Comparison of ENCODE assay signal across 15 cellular contexts in genomic region chr3:55719508-55719907, GRCh38.
"Had no signal": no experiment of that assay in that cellular context is flagged by ENCODE, and none has a peak within 500 bp of the region (broad histone marks: within the 10 kb centered on the region; RNA-seq: fewer than 3 reads in every experiment).

No MANE protein-coding gene starts in this region.

- H3K79me2 ChIP-seq: hepatocyte had no signal

- H3K27me3 ChIP-seq: brain microvascular endothelial cell, pancreas, tibial nerve had no signal

- ATAC-seq: activated CD8-positive, alpha-beta T cell treated with anti-CD3 and anti-CD28 coated beads for 36 hours; left lobe of liver; pancreas; WTC11 had no signal

- H3K27ac ChIP-seq: brain microvascular endothelial cell, coronary artery, hepatocyte, pancreas, tibial nerve had no signal

- H3K4me2 ChIP-seq: hepatocyte had no signal

- H3K4me3 ChIP-seq: coronary artery, hepatocyte, pancreas, tibial nerve had no signal

- DNase-seq: activated CD4-positive, alpha-beta T cell treated with anti-CD3 and anti-CD28 coated beads for 48 hours; activated CD8-positive, alpha-beta T cell treated with anti-CD3 and anti-CD28 coated beads for 36 hours; activated effector memory CD4-positive, alpha-beta T cell treated with anti-CD3 and anti-CD28 coated beads, Interleukin-2, amount 50 U/mL, for 16 hours; activated T-cell treated with anti-CD3 and anti-CD28 coated beads, Interleukin-2, amount 50 U/mL, for 48 hours; brain microvascular endothelial cell; effector CD4-positive, alpha-beta T cell; naive B cell; pancreas; stimulated activated CD4-positive, alpha-beta T cell treated with anti-CD3 and anti-CD28 coated beads, Interleukin-4, amount 100 ng/mL, for 1 hour; stimulated activated naive CD4-positive, alpha-beta T cell had no signal

- H2AFZ ChIP-seq: hepatocyte had no signal

- H3K36me3 ChIP-seq: brain microvascular endothelial cell, pancreas, tibial nerve had no signal

- H3K9me3 ChIP-seq: pancreas, tibial nerve had no signal
